Comparison of ENCODE assay signal across 1 cellular context in genomic region chr5:6631441-6631840, GRCh38.
TF ChIP-seq lines count a peak whose summit lies in the region.

No MANE protein-coding gene starts in this region.

TF ChIP-seq in HepG2, 621 proteins besides CTCF, POLR2A, EP300 and RAD21:
- TF ChIP-seq ZNF30 (CRISPR knock-in tag; IDR thresholded peaks at IDR 0.05): no peak
- TF ChIP-seq ZNF232 (CRISPR knock-in tag; IDR thresholded peaks at IDR 0.05; ENCODE audit: borderline replicate concordance): no peak
- TF ChIP-seq UBTF (CRISPR knock-in tag; IDR thresholded peaks at IDR 0.05): no peak
